ENCODE assay signal across 2 cellular contexts in genomic region chr2:136764397-136765255, GRCh38.
TF ChIP-seq lines count a peak whose summit lies in the region.

No MANE protein-coding gene starts in this region.

TF ChIP-seq in SK-N-SH, 30 proteins besides CTCF, POLR2A, EP300 and RAD21 (continued from another document):
- TF ChIP-seq TEAD4 (IDR thresholded peaks at IDR 0.05; ENCODE audit: borderline replicate concordance, insufficient read depth), result no peak
- no peak for TF ChIP-seq YY1 (IDR thresholded peaks at IDR 0.05; ENCODE audit: low read depth)
- no peak for TF ChIP-seq SIN3A (IDR thresholded peaks at IDR 0.05; ENCODE audit: borderline replicate concordance, low read depth, low read length)
- no peak for TF ChIP-seq CHD2 (IDR thresholded peaks at IDR 0.05; ENCODE audit: low read length, partially characterized antibody)
- no peak for TF ChIP-seq MXI1 (IDR thresholded peaks at IDR 0.05; ENCODE audit: low read depth, low read length)
- TF ChIP-seq REST (IDR thresholded peaks at IDR 0.05; ENCODE audit: low read depth, low read length), result no peak
- TF ChIP-seq ELF1 (IDR thresholded peaks at IDR 0.05), result no peak
- TF ChIP-seq PBX3 (IDR thresholded peaks at IDR 0.05), result no peak
- TF ChIP-seq GATA2 (CRISPR knock-in tag; IDR thresholded peaks at IDR 0.05), result no peak
- no peak for TF ChIP-seq USF1 (IDR thresholded peaks at IDR 0.05; ENCODE audit: borderline replicate concordance, low read depth)
- no peak for TF ChIP-seq EZH2phosphoT487 (IDR thresholded peaks at IDR 0.05; ENCODE audit: borderline replicate concordance, low read depth)
TF ChIP-seq in SK-N-SH: peak in this region for 0.

TF ChIP-seq in SK-N-SH treated with all-trans-retinoic acid at 6 μM for 48 hours, 23 proteins besides CTCF, POLR2A, EP300 and RAD21 (continued from another document):
- TF ChIP-seq TSHZ2 (CRISPR knock-in tag; IDR thresholded peaks at IDR 0.05) (no peak), TOX (CRISPR knock-in tag; IDR thresholded peaks at IDR 0.05; ENCODE audit: borderline replicate concordance) (no peak), BACH2 (CRISPR knock-in tag; IDR thresholded peaks at IDR 0.05; ENCODE audit: borderline replicate concordance) (no peak), ZC3H10 (CRISPR knock-in tag; IDR thresholded peaks at IDR 0.05) (no peak), ESRRG (CRISPR knock-in tag; IDR thresholded peaks at IDR 0.05) (no peak), ZNF70 (CRISPR knock-in tag; IDR thresholded peaks at IDR 0.05) (no peak), ARNTL (CRISPR knock-in tag; IDR thresholded peaks at IDR 0.05; ENCODE audit: borderline replicate concordance, low read depth) (no peak), RARB (CRISPR knock-in tag; IDR thresholded peaks at IDR 0.05) (no peak), TCF4 (CRISPR knock-in tag; IDR thresholded peaks at IDR 0.05; ENCODE audit: borderline replicate concordance) (no peak), ZNF8 (CRISPR knock-in tag; IDR thresholded peaks at IDR 0.05) (no peak), ZFP3 (CRISPR knock-in tag; IDR thresholded peaks at IDR 0.05) (no peak), CSDC2 (CRISPR knock-in tag; IDR thresholded peaks at IDR 0.05) (no peak), CREB5 (CRISPR knock-in tag; IDR thresholded peaks at IDR 0.05; ENCODE audit: low read depth) (no peak)
- TF ChIP-seq, protein P1, sequence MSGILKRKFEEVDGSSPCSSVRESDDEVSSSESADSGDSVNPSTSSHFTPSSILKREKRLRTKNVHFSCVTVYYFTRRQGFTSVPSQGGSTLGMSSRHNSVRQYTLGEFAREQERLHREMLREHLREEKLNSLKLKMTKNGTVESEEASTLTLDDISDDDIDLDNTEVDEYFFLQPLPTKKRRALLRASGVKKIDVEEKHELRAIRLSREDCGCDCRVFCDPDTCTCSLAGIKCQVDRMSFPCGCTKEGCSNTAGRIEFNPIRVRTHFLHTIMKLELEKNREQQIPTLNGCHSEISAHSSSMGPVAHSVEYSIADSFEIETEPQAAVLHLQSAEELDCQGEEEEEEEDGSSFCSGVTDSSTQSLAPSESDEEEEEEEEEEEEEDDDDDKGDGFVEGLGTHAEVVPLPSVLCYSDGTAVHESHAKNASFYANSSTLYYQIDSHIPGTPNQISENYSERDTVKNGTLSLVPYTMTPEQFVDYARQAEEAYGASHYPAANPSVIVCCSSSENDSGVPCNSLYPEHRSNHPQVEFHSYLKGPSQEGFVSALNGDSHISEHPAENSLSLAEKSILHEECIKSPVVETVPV (CRISPR knock-in tag; IDR thresholded peaks at IDR 0.05), result no peak
